ENCODE assay signal across 9 cellular contexts in the genomic region with DNA sequence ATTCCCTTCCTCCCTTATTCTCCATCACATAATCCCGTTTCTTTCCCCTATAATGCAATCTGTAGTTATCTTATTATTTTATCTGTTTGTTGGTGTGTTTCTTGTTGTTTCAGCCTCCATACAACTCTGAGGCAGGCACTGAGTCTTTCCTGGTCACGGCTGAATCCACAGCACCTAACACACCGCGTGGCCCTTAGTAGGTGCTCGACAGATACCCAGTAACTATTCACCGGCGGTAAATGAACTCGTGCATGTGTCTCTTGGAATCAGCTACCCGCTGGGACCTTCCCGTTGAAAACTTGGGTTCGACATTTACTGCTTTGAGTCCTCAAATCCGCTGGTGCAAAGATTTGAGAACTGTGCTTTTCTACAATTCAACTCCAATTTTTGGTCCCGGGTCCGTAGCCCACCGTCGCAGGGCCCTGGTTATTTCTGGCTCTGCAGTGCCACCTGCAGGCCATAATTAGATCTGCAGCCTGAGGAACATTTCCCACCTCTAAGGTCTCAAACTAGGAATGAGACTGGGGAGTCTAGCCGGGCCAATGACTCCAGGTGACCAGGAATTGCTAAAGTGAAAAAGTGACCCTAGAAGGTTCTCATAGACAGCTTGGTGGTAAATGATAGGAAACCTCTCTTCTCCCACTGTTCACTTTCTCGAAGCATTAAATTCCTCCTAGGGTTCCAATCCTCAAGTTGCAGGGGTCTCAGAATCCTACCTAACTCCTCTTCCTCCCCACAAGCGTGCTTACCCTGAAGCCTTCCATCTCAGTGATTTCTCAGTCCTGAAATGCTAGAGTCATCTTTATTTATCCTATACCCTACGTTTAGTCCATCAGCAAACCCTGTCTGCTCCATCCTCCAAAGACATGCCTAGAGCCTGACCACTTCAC. TPM values are rescaled to one million over a fixed set of nuclear protein-coding genes. Genes with fewer than 3 reads are reported as not detected.
DNase-seq lines count a peak whose midpoint lies in the region; ATAC-seq and TF ChIP-seq lines count a peak whose summit lies in the region.
"Had no signal": no experiment of that assay in that cellular context is flagged by ENCODE, and none has a peak within 500 bp of the region (broad histone marks: within the 10 kb centered on the region; RNA-seq: fewer than 3 reads in every experiment).

No MANE protein-coding gene starts in this region.

- H3K27ac ChIP-seq in right atrium auricular region: no peak overlapping the region
- no peak overlapping the region for H3K27ac ChIP-seq in skeletal muscle tissue (ENCODE audit: low read depth, low read length)

- TF ChIP-seq CTCF in AG09309 (IDR thresholded peaks at IDR 0.05; ENCODE audit: control insufficient read depth, insufficient read depth, low read depth, low read length, missing control alignments) (peak; percentile 84), GM12873 (IDR thresholded peaks at IDR 0.05; ENCODE audit: insufficient read depth, low read depth, low read length, missing control alignments) (peak; percentile 85), right atrium auricular region (IDR thresholded peaks at IDR 0.05) (peak; percentile 93 to 94)

- H3K36me3 ChIP-seq in right atrium auricular region (no peaks in the 10 kb centered on the region), skeletal muscle tissue (ENCODE audit: control insufficient read depth in 3 of 3, insufficient read depth in 3 of 3, low read length in 3 of 3) (no peaks in the 10 kb centered on the region)

- H3K4me1 ChIP-seq in right atrium auricular region (no peaks in the 10 kb centered on the region), skeletal muscle tissue (ENCODE audit: control insufficient read depth in 3 of 3, insufficient read depth in 3 of 3, low read length in 3 of 3) (peaks cover 0 to 4% (median 2%) of the 10 kb centered on the region in 3 donors)

- H3K9me3 ChIP-seq in right atrium auricular region: peaks cover 0 to 21% of the 10 kb centered on the region in 2 donors
- peaks cover 0 to 3% (median 0%) of the 10 kb centered on the region in 3 donors for H3K9me3 ChIP-seq in skeletal muscle tissue (ENCODE audit: control insufficient read depth in 3 of 3, low read length in 3 of 3)

- H3K27me3 ChIP-seq in right atrium auricular region (no peaks in the 10 kb centered on the region), skeletal muscle tissue (ENCODE audit: control insufficient read depth in 3 of 3, insufficient read depth in 3 of 3, low read length in 3 of 3) (peaks cover 0 to 4% (median 0%) of the 10 kb centered on the region in 3 donors)

- no peak for ATAC-seq in HG03045 (IDR thresholded peaks at IDR 0.05; ENCODE audit: unreplicated experiment)
- no peak for ATAC-seq in HG02970 (IDR thresholded peaks at IDR 0.05; ENCODE audit: low FRiP score, unreplicated experiment)
- ATAC-seq: left colon had no signal

- no peak for DNase-seq in AG09309 (ENCODE audit: low read depth)
- DNase-seq in NCI-H748 (lab: John Stamatoyannopoulos, UW; ENCODE audit: unreplicated experiment): peak; percentile 31
- peak; percentile 19 for DNase-seq in activated naive CD4-positive, alpha-beta T cell treated with Interleukin-2 at 50 U/mL for 16 hours
- DNase-seq in right atrium auricular region (ENCODE audit: low spot score): no peak

- peak overlapping the region; percentile 35 to 55 (median 42) for H3K9ac ChIP-seq in skeletal muscle tissue (ENCODE audit: low read depth in 1 of 3, low read length in 3 of 3)

- H3K4me3 ChIP-seq in AG09309 (ENCODE audit: control insufficient read depth, low read depth, low read length) (no peak overlapping the region), right atrium auricular region (peak overlapping the region in 1 of 2 donors; percentile 18), skeletal muscle tissue (ENCODE audit: low read length in 3 of 3) (peak overlapping the region; percentile 35 to 73 (median 57))

RNA-seq across cellular contexts. Expression of a gene that starts 40.0 kb away (rescaled TPM):
- total RNA-seq in right atrium auricular region: under 1 TPM in 1 of 2 donors, not detected in 1; 0.55 TPM
- total RNA-seq in skeletal muscle tissue: 0.52 TPM
- total RNA-seq: left colon had no signal

RNA-seq across cellular contexts. Expression of a gene that starts 41.0 kb away (rescaled TPM):
- 10 to 100 TPM; 20.0 to 21.7 TPM for total RNA-seq in right atrium auricular region
- 65.8 TPM for total RNA-seq in skeletal muscle tissue

Comparison
In these comparisons a context has a peak if more than half of its experiments do, and no peak if none do; other contexts are left out.
1. DNase-seq: peak in NCI-H748 (single experiment) and activated naive CD4-positive, alpha-beta T cell treated with Interleukin-2 at 50 U/mL for 16 hours (single experiment); none in AG09309 (single experiment) and right atrium auricular region (single experiment).
2. Peak in every context shown above with its lines, with median percentiles within 50 percentile points of each other: CTCF ChIP-seq.